Comparison of ENCODE assay signal across 28 cellular contexts in genomic region chr12:34299802-34300193, GRCh38.
"Had no signal": no experiment of that assay in that cellular context is flagged by ENCODE, and none has a peak within 500 bp of the region (broad histone marks: within the 10 kb centered on the region; RNA-seq: fewer than 3 reads in every experiment).

No MANE protein-coding gene starts in this region.

- DNase-seq: caudate nucleus; cerebellar nuclear complex; effector CD8-positive, alpha-beta T cell; endodermal cell; foreskin keratinocyte; left colon; mammary epithelial cell; mesendoderm; midbrain; naive thymus-derived CD4-positive, alpha-beta T cell; occipital lobe; ovary; stimulated activated CD4-positive, alpha-beta T cell treated with anti-CD3 and anti-CD28 coated beads, Interleukin-15, amount 100 ng/mL, for 24 hours; stimulated activated CD4-positive, alpha-beta T cell treated with anti-CD3 and anti-CD28 coated beads, Interleukin-2, amount 100 ng/mL, for 48 hours; stimulated activated naive CD4-positive, alpha-beta T cell; stimulated activated naive CD8-positive, alpha-beta T cell treated with anti-CD3 and anti-CD28 coated beads, Interleukin-15, amount 100 ng/mL, for 72 hours; transverse colon; upper lobe of right lung; uterus had no signal

- H3K27ac Mint-ChIP-seq: dendritic cell treated with granulocyte-macrophage colony-stimulating factor and Interleukin-4, amounts not matched to agents 40 ng/mL and 50 ng/mL, for 4 days; endodermal cell; naive thymus-derived CD4-positive, alpha-beta T cell; stimulated activated naive CD8-positive, alpha-beta T cell treated with anti-CD3 and anti-CD28 coated beads, Interleukin-15, amount 100 ng/mL, for 72 hours had no signal

- H3K9me3 Mint-ChIP-seq: endodermal cell had no signal

- H3K27me3 ChIP-seq: foreskin keratinocyte, hepatocyte, ovary, suprapubic skin, transverse colon, upper lobe of right lung, uterus had no signal

- H3K27ac ChIP-seq: epithelial cell of prostate, foreskin keratinocyte, gastroesophageal sphincter, heart left ventricle, hepatocyte, ovary, skin epidermis, suprapubic skin, transverse colon, upper lobe of right lung, uterus had no signal

- H3K4me1 ChIP-seq: foreskin keratinocyte, gastroesophageal sphincter, heart left ventricle, suprapubic skin, transverse colon, upper lobe of right lung, uterus had no signal

- FAIRE-seq: colon had no signal

- H3K4me3 ChIP-seq: gastroesophageal sphincter, heart left ventricle, hepatocyte, ovary, skin epidermis, suprapubic skin, transverse colon, upper lobe of right lung, uterus had no signal

- H3K36me3 ChIP-seq: gastroesophageal sphincter, heart left ventricle, ovary, suprapubic skin, transverse colon, upper lobe of right lung, uterus had no signal

- H3K9me3 ChIP-seq: upper lobe of right lung had no signal

- H3K27me3 Mint-ChIP-seq: dendritic cell treated with granulocyte-macrophage colony-stimulating factor and Interleukin-4, amounts not matched to agents 40 ng/mL and 50 ng/mL, for 4 days; stimulated activated naive CD8-positive, alpha-beta T cell treated with anti-CD3 and anti-CD28 coated beads, Interleukin-15, amount 100 ng/mL, for 72 hours had no signal

- ATAC-seq: esophagus mucosa; foreskin keratinocyte; gastroesophageal sphincter; heart left ventricle; left colon; naive thymus-derived CD4-positive, alpha-beta T cell; stimulated activated naive CD8-positive, alpha-beta T cell treated with anti-CD3 and anti-CD28 coated beads, Interleukin-15, amount 100 ng/mL, for 72 hours; upper lobe of right lung had no signal

- H3K4me3 Mint-ChIP-seq: dendritic cell treated with granulocyte-macrophage colony-stimulating factor and Interleukin-4, amounts not matched to agents 40 ng/mL and 50 ng/mL, for 4 days; endodermal cell; naive thymus-derived CD4-positive, alpha-beta T cell; stimulated activated naive CD8-positive, alpha-beta T cell treated with anti-CD3 and anti-CD28 coated beads, Interleukin-15, amount 100 ng/mL, for 72 hours had no signal

- H3K4me1 Mint-ChIP-seq: endodermal cell; naive thymus-derived CD4-positive, alpha-beta T cell; stimulated activated naive CD8-positive, alpha-beta T cell treated with anti-CD3 and anti-CD28 coated beads, Interleukin-15, amount 100 ng/mL, for 72 hours had no signal
